ENCODE assay signal across 8 cellular contexts in the genomic region with DNA sequence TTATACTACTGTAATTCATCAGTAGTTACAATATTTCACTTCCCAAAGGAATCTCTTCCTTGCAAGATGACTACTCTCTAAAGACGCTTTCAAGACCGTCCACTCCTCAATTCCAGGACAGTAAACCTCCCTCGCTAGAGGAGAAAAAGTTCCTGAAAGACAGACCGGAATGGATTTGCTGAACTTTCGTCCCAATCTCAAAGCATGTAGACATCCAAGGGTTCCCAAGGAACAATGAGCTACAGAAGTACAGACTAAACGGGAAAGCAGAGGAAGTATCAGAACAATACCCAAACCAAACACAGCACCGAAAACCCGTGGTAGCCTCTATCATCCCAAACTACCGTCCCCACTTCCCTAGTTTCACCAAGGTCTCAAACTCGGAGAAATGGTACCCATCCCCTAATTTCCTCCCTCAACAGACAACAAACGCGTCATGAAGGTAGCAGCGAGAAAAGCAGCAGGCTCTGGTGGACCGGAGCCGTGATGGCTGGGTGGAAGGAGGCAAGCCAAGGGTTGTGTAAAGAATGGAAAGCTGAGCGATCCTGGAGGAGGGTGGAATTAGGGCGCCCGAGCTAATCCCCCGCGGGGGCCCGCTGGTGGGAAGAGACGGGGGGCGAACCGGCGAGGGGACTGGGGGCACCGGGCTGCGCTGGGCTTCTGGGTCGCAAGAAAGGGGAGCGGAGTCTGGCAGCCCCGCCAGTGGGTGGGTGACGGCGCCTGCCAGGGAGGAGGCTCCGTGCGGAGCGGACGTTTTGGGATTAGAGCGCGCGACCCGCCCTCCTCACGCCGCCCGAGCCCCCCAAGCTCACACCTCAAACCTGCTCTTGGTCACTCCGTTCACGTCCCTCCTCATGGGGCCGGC. TPM values are rescaled to one million over a fixed set of nuclear protein-coding genes. Genes with fewer than 3 reads are reported as not detected.
DNase-seq lines count a peak whose midpoint lies in the region; ATAC-seq, FAIRE-seq and TF ChIP-seq lines count a peak whose summit lies in the region.

No MANE protein-coding gene starts in this region.

- H3K79me2 ChIP-seq in KMS-11 (ENCODE audit: insufficient read depth, low read depth) = peaks cover 6% of the 10 kb centered on the region; the same call in 1 of the 2 replicates
- peaks cover 46% of the 10 kb centered on the region for H3K79me2 ChIP-seq in hepatocyte

- peak overlapping the region; percentile 59; the same call in 1 of the 2 replicates for H3K9ac ChIP-seq in KMS-11

- H3K36me3 ChIP-seq in KMS-11 (ENCODE audit: insufficient read depth) = no peaks in the 10 kb centered on the region
- no peaks in the 10 kb centered on the region for H3K36me3 ChIP-seq in hepatocyte (replicated peaks; ENCODE audit: insufficient read depth, low read depth)

- peak overlapping the region; percentile 90 for H2AFZ ChIP-seq in KMS-11 (ENCODE audit: low read depth)
- H2AFZ ChIP-seq in hepatocyte = peak overlapping the region; percentile 62

- no peak overlapping the region for H3K4me3 ChIP-seq in KMS-11 (IDR thresholded peaks at IDR 0.05; ENCODE audit: insufficient read depth, low read depth, low read length)
- peak overlapping the region; percentile 83 for H3K4me3 ChIP-seq in hepatocyte
- H3K4me3 ChIP-seq in retinal pigment epithelial cell (ENCODE audit: low read length) = peak overlapping the region; percentile 94

- ATAC-seq in activated T-cell treated with anti-CD3 and anti-CD28 coated beads, Interleukin-2, amount 50 U/mL, for 4 hours = peak; percentile 9 to 16
- ATAC-seq in activated naive CD8-positive, alpha-beta T cell treated with anti-CD3 and anti-CD28 coated beads, Interleukin-2, amount 50 U/mL, for 24 hours = no peak

- peak overlapping the region; percentile 82 for H3K4me2 ChIP-seq in KMS-11
- peak overlapping the region; percentile 93 for H3K4me2 ChIP-seq in hepatocyte

- H3K27ac Mint-ChIP-seq in activated naive CD8-positive, alpha-beta T cell treated with anti-CD3 and anti-CD28 coated beads, Interleukin-2, amount 50 U/mL, for 24 hours = peak overlapping the region; percentile 68

- peaks cover 1% of the 10 kb centered on the region for H3K36me3 Mint-ChIP-seq in activated T-cell treated with anti-CD3 and anti-CD28 coated beads, Interleukin-2, amount 50 U/mL, for 4 hours (ENCODE audit: insufficient read depth)
- H3K36me3 Mint-ChIP-seq in activated naive CD8-positive, alpha-beta T cell treated with anti-CD3 and anti-CD28 coated beads, Interleukin-2, amount 50 U/mL, for 24 hours (ENCODE audit: low read depth) = peaks cover 2% of the 10 kb centered on the region

- H3K4me1 ChIP-seq in KMS-11 (ENCODE audit: low read depth, poor library complexity, severe bottlenecking) (peaks cover 15% of the 10 kb centered on the region), hepatocyte (ENCODE audit: insufficient read depth) (peaks cover 13% of the 10 kb centered on the region)

- peaks cover 50% of the 10 kb centered on the region for H3K4me1 Mint-ChIP-seq in activated T-cell treated with anti-CD3 and anti-CD28 coated beads, Interleukin-2, amount 50 U/mL, for 4 hours (ENCODE audit: low read depth)
- peaks cover 58% of the 10 kb centered on the region for H3K4me1 Mint-ChIP-seq in activated naive CD8-positive, alpha-beta T cell treated with anti-CD3 and anti-CD28 coated beads, Interleukin-2, amount 50 U/mL, for 24 hours

- H3K4me3 Mint-ChIP-seq in activated T-cell treated with anti-CD3 and anti-CD28 coated beads, Interleukin-2, amount 50 U/mL, for 4 hours = peak overlapping the region; percentile 96
- peak overlapping the region; percentile 89 for H3K4me3 Mint-ChIP-seq in activated naive CD8-positive, alpha-beta T cell treated with anti-CD3 and anti-CD28 coated beads, Interleukin-2, amount 50 U/mL, for 24 hours

- TF ChIP-seq CTCF in KMS-11 (conservative IDR thresholded peaks at IDR 0.05; ENCODE audit: low read depth, low read length) = no peak
- TF ChIP-seq CTCF in hepatocyte (IDR thresholded peaks at IDR 0.05; ENCODE audit: poor library complexity) = no peak
- TF ChIP-seq CTCF in retinal pigment epithelial cell (conservative IDR thresholded peaks at IDR 0.05; ENCODE audit: low read depth, low read length) = no peak
- no peak for TF ChIP-seq CTCF in GM20000 (IDR thresholded peaks at IDR 0.05; ENCODE audit: extremely low read depth, missing control alignments)

- H3K9me3 ChIP-seq in hepatocyte (ENCODE audit: low read depth) = no peaks in the 10 kb centered on the region

- H3K27ac ChIP-seq in KMS-11 = no peak overlapping the region; the same call in 1 of the 2 replicates
- peak overlapping the region; percentile 85 for H3K27ac ChIP-seq in hepatocyte

- no peaks in the 10 kb centered on the region for H3K27me3 ChIP-seq in KMS-11 (ENCODE audit: insufficient read depth, low read depth)
- H3K27me3 ChIP-seq in hepatocyte = no peaks in the 10 kb centered on the region

- no peak for DNase-seq in activated T-cell treated with anti-CD3 and anti-CD28 coated beads, Interleukin-2, amount 50 U/mL, for 4 hours
- DNase-seq in activated T-cell treated with anti-CD3 and anti-CD28 coated beads, Interleukin-2, amount 50 U/mL, for 48 hours = no peak
- DNase-seq in activated naive CD8-positive, alpha-beta T cell treated with anti-CD3 and anti-CD28 coated beads, Interleukin-2, amount 50 U/mL, for 24 hours = peak; percentile 17
- peak; percentile 47 for DNase-seq in hepatocyte (ENCODE audit: low spot score)
- DNase-seq in retinal pigment epithelial cell (ENCODE audit: low read depth) = no peak
- DNase-seq in urothelium cell line (ENCODE audit: low spot score) = no peak
- DNase-seq in GM20000 (ENCODE audit: low spot score) = no peak

- FAIRE-seq in urothelium cell line (lab: Jason Lieb, UNC) = no peak

- H3K9me3 Mint-ChIP-seq in activated T-cell treated with anti-CD3 and anti-CD28 coated beads, Interleukin-2, amount 50 U/mL, for 4 hours = no peaks in the 10 kb centered on the region
- no peaks in the 10 kb centered on the region for H3K9me3 Mint-ChIP-seq in activated naive CD8-positive, alpha-beta T cell treated with anti-CD3 and anti-CD28 coated beads, Interleukin-2, amount 50 U/mL, for 24 hours

- 3% methylated on average over 39 of the region's 46 CpGs for WGBS in hepatocyte (ENCODE audit: low lambda C conversion rate, missing lambda C conversion rate)

- H4K20me1 ChIP-seq in KMS-11 (ENCODE audit: insufficient read depth) (no peaks in the 10 kb centered on the region), hepatocyte (ENCODE audit: insufficient read depth, poor library complexity, severe bottlenecking) (peaks cover 24% of the 10 kb centered on the region)

- no peaks in the 10 kb centered on the region for H3K27me3 Mint-ChIP-seq in activated T-cell treated with anti-CD3 and anti-CD28 coated beads, Interleukin-2, amount 50 U/mL, for 4 hours (ENCODE audit: low read depth)
- H3K27me3 Mint-ChIP-seq in activated naive CD8-positive, alpha-beta T cell treated with anti-CD3 and anti-CD28 coated beads, Interleukin-2, amount 50 U/mL, for 24 hours = no peaks in the 10 kb centered on the region

- H3K9me2 ChIP-seq in hepatocyte (replicated peaks; ENCODE audit: insufficient read depth) = no peaks in the 10 kb centered on the region

RNA-seq across cellular contexts. Expression of gene FBXL20, which starts 0.6 kb away (rescaled TPM):
- total RNA-seq in activated T-cell treated with anti-CD3 and anti-CD28 coated beads, Interleukin-2, amount 50 U/mL, for 4 hours = 10 to 100 TPM; 19.4 to 21.6 (median 20.9) TPM
- 11.2 and 11.6 TPM in 2 replicates for total RNA-seq in hepatocyte
- polyA plus RNA-seq in hepatocyte = 2.7 and 8.0 TPM in 2 replicates

RNA-seq across cellular contexts. Expression of gene MED1, which starts 50.3 kb away (rescaled TPM):
- 10 to 100 TPM; 78.5 to 82.0 (median 79.0) TPM for total RNA-seq in activated T-cell treated with anti-CD3 and anti-CD28 coated beads, Interleukin-2, amount 50 U/mL, for 4 hours
- 22.8 and 25.0 TPM in 2 replicates for total RNA-seq in hepatocyte
- 7.3 and 8.7 TPM in 2 replicates for polyA plus RNA-seq in hepatocyte

Comparison
In these comparisons a context has a peak if more than half of its experiments do, and no peak if none do; other contexts are left out.
1. DNase-seq: peak in activated naive CD8-positive, alpha-beta T cell treated with anti-CD3 and anti-CD28 coated beads, Interleukin-2, amount 50 U/mL, for 24 hours (single experiment) and hepatocyte (single experiment); none in activated T-cell treated with anti-CD3 and anti-CD28 coated beads, Interleukin-2, amount 50 U/mL, for 4 hours (single experiment), activated T-cell treated with anti-CD3 and anti-CD28 coated beads, Interleukin-2, amount 50 U/mL, for 48 hours (0 of 2), retinal pigment epithelial cell (single experiment), urothelium cell line (single experiment) and GM20000 (single experiment).